1 cellular context compared by ENCODE assay signal in genomic region chr14:80003138-80003537, GRCh38.
A peak's percentile ranks its signal among the peaks of the same experiment; 100 is the strongest.
TF ChIP-seq lines count a peak whose summit lies in the region.

No MANE protein-coding gene starts in this region.

TF ChIP-seq in HepG2, 621 proteins besides CTCF, POLR2A, EP300 and RAD21 (continued from another document and continues in another):
- TF ChIP-seq ATF4 (CRISPR knock-in tag; IDR thresholded peaks at IDR 0.05) (peak in 1 of 2 experiments; percentile 58; a peak in 2 of 4 replicates), RERE (CRISPR knock-in tag; IDR thresholded peaks at IDR 0.05; ENCODE audit: low read depth) (peak; percentile 99), HOXA9 (CRISPR knock-in tag; IDR thresholded peaks at IDR 0.05; ENCODE audit: borderline replicate concordance) (peak; percentile 37; the same call in 1 of the 2 replicates), BRF2 (CRISPR knock-in tag; IDR thresholded peaks at IDR 0.05) (no peak), MED1 (CRISPR knock-in tag; IDR thresholded peaks at IDR 0.05) (peak; percentile 38; the same call in 1 of the 2 replicates), FOXC1 (CRISPR knock-in tag; IDR thresholded peaks at IDR 0.05; ENCODE audit: borderline replicate concordance) (no peak), ZNF503 (CRISPR knock-in tag; IDR thresholded peaks at IDR 0.05) (peak; percentile 90), ZNF333 (CRISPR knock-in tag; IDR thresholded peaks at IDR 0.05; ENCODE audit: borderline replicate concordance) (no peak), KLF12 (CRISPR knock-in tag; IDR thresholded peaks at IDR 0.05; ENCODE audit: borderline replicate concordance) (no peak), ZFP41 (CRISPR knock-in tag; IDR thresholded peaks at IDR 0.05; ENCODE audit: borderline replicate concordance) (no peak), ZNF749 (CRISPR knock-in tag; IDR thresholded peaks at IDR 0.05; ENCODE audit: borderline replicate concordance) (no peak), MLX (CRISPR knock-in tag; IDR thresholded peaks at IDR 0.05) (peak; percentile 59), ATF3 (CRISPR knock-in tag; IDR thresholded peaks at IDR 0.05) (no peak), RARA (CRISPR knock-in tag; IDR thresholded peaks at IDR 0.05) (peak; percentile 81), ZNF672 (CRISPR knock-in tag; IDR thresholded peaks at IDR 0.05) (no peak), CREM (IDR thresholded peaks at IDR 0.05) (peak; percentile 58), CREM (CRISPR knock-in tag; IDR thresholded peaks at IDR 0.05) (no peak), PHF21A (CRISPR knock-in tag; IDR thresholded peaks at IDR 0.05) (0 out of 2 replicates have a peak, but pooled peaks have one; percentile 32), FOXK2 (IDR thresholded peaks at IDR 0.05) (no peak), FOXA3 (CRISPR knock-in tag; IDR thresholded peaks at IDR 0.05) (peak; percentile 99), XRCC5 (optimal IDR thresholded peaks at IDR 0.05; ENCODE audit: low read length) (no peak), CREB1 (IDR thresholded peaks at IDR 0.05) (no peak), CREB1 (CRISPR knock-in tag; IDR thresholded peaks at IDR 0.05) (peak; percentile 67), KAT8 (CRISPR knock-in tag; IDR thresholded peaks at IDR 0.05) (peak; percentile 48; the same call in 1 of the 2 replicates), TBL1XR1 (IDR thresholded peaks at IDR 0.05; ENCODE audit: borderline replicate concordance, low read length, partially characterized antibody) (peak; percentile 76), MIXL1 (CRISPR knock-in tag; IDR thresholded peaks at IDR 0.05) (peak; percentile 88), GFI1 (CRISPR knock-in tag; IDR thresholded peaks at IDR 0.05; ENCODE audit: borderline replicate concordance) (peak; percentile 96), SMYD3 (CRISPR knock-in tag; IDR thresholded peaks at IDR 0.05) (no peak), ZNF652 (CRISPR knock-in tag; IDR thresholded peaks at IDR 0.05; ENCODE audit: borderline replicate concordance, low read depth) (0 out of 2 replicates have a peak, but pooled peaks have one; percentile 13), ZNF256 (CRISPR knock-in tag; conservative IDR thresholded peaks at IDR 0.05) (no peak), NR2F2 (IDR thresholded peaks at IDR 0.05; ENCODE audit: borderline replicate concordance, low read depth) (peak; percentile 83), TFAP4 (IDR thresholded peaks at IDR 0.05; ENCODE audit: borderline replicate concordance, low read depth) (peak; percentile 23; the same call in 1 of the 2 replicates), ZNF646 (CRISPR knock-in tag; IDR thresholded peaks at IDR 0.05) (no peak), ZNF414 (CRISPR knock-in tag; IDR thresholded peaks at IDR 0.05) (no peak), ZNF350 (CRISPR knock-in tag; IDR thresholded peaks at IDR 0.05; ENCODE audit: borderline replicate concordance, low read depth) (no peak), TGIF2 (CRISPR knock-in tag; IDR thresholded peaks at IDR 0.05) (no peak), ZNF562 (CRISPR knock-in tag; IDR thresholded peaks at IDR 0.05; ENCODE audit: borderline replicate concordance) (0 out of 2 replicates have a peak, but pooled peaks have one; percentile 54), ZNF33B (CRISPR knock-in tag; IDR thresholded peaks at IDR 0.05) (no peak), ZNF782 (CRISPR knock-in tag; IDR thresholded peaks at IDR 0.05; ENCODE audit: borderline replicate concordance) (no peak), ZNF670 (CRISPR knock-in tag; IDR thresholded peaks at IDR 0.05; ENCODE audit: borderline replicate concordance) (no peak)
